Comparison of ENCODE assay signal across 1 cellular context in genomic region chr6:47106216-47106615, GRCh38.
TF ChIP-seq lines count a peak whose summit lies in the region.

No MANE protein-coding gene starts in this region.

TF ChIP-seq in H1, 55 proteins besides CTCF, POLR2A, EP300 and RAD21:
- TF ChIP-seq SRF (IDR thresholded peaks at IDR 0.05; ENCODE audit: low read depth, low read length) (0 out of 2 replicates have a peak, but pooled peaks have one; percentile 48), JUN (IDR thresholded peaks at IDR 0.05; ENCODE audit: low read depth, low read length) (no peak)
